8 cellular contexts compared by ENCODE assay signal in genomic region chr1:117967472-117967871, GRCh38. TPM values are rescaled to one million over a fixed set of nuclear protein-coding genes. Genes with fewer than 3 reads are reported as not detected.
DNase-seq lines count a peak whose midpoint lies in the region; ATAC-seq and TF ChIP-seq lines count a peak whose summit lies in the region.

No MANE protein-coding gene starts in this region.

- H3K4me1 ChIP-seq in ectodermal cell (ENCODE audit: control insufficient read depth, insufficient read depth, low read length) (peaks cover 9% of the 10 kb centered on the region), esophagus muscularis mucosa (no peaks in the 10 kb centered on the region)

- ATAC-seq in HG03432 (IDR thresholded peaks at IDR 0.05; ENCODE audit: unreplicated experiment) (no peak), GM18867 (IDR thresholded peaks at IDR 0.05; ENCODE audit: unreplicated experiment) (no peak)

- H3K27me3 ChIP-seq in ectodermal cell (ENCODE audit: control insufficient read depth, insufficient read depth, low read length, poor library complexity, severe bottlenecking): no peaks in the 10 kb centered on the region
- H3K27me3 ChIP-seq in esophagus muscularis mucosa: no peaks in the 10 kb centered on the region

- H3K4me3 ChIP-seq in ectodermal cell (ENCODE audit: insufficient read depth, low read depth, low read length) (no peak overlapping the region), esophagus muscularis mucosa (no peak overlapping the region)

- TF ChIP-seq POLR2A in esophagus muscularis mucosa (IDR thresholded peaks at IDR 0.05; ENCODE audit: low read depth): no peak

- H3K36me3 ChIP-seq in ectodermal cell (ENCODE audit: control insufficient read depth, insufficient read depth, low read length): no peaks in the 10 kb centered on the region
- peaks cover 0 to 10% (median 0%) of the 10 kb centered on the region in 4 donors for H3K36me3 ChIP-seq in esophagus muscularis mucosa

- no peak for TF ChIP-seq EP300 in esophagus muscularis mucosa (IDR thresholded peaks at IDR 0.05)

- peak; percentile 70 for DNase-seq in NCI-H1092 treated with DMSO at 0.1 percent for 48 hours (lab: John Stamatoyannopoulos, UW)
- no peak for DNase-seq in NCI-H1092 (lab: John Stamatoyannopoulos, UW)
- peak; percentile 72 for DNase-seq in NCI-H1694 treated with DMSO at 0.1 percent for 48 hours (lab: John Stamatoyannopoulos, UW)
- DNase-seq in renal cortical epithelial cell (ENCODE audit: low read depth): peak; percentile 25
- DNase-seq in esophagus muscularis mucosa (ENCODE audit: extremely low spot score): no peak

- no peak for TF ChIP-seq CTCF in esophagus muscularis mucosa (IDR thresholded peaks at IDR 0.05)

- H3K9me3 ChIP-seq in ectodermal cell (ENCODE audit: control insufficient read depth, low read length): no peaks in the 10 kb centered on the region
- no peaks in the 10 kb centered on the region for H3K9me3 ChIP-seq in esophagus muscularis mucosa

- intact Hi-C loops in esophagus muscularis mucosa (cut with DNase I): no loop called here

- 44 to 50% methylated on average over 4 of the region's 4 CpGs for whole genome bisulfite sequencing in ectodermal cell, 2 experiments
- 53% methylated on average over 4 of the region's 4 CpGs for WGBS in esophagus muscularis mucosa

- H3K27ac ChIP-seq in ectodermal cell (ENCODE audit: insufficient read depth, low read depth, low read length, poor library complexity, severe bottlenecking) (peak overlapping the region; percentile 37), esophagus muscularis mucosa (replicated peaks in 1 of 4) (no peak overlapping the region)

RNA-seq across cellular contexts. Expression of gene WDR3, which starts 37.9 kb away (rescaled TPM):
- polyA plus RNA-seq in ectodermal cell (2013, experiment 1 of 4): 36.0 TPM
- polyA plus RNA-seq in ectodermal cell (2013, experiment 2 of 4): 37.6 TPM
- polyA plus RNA-seq in ectodermal cell (2013, experiment 3 of 4): 18.7 TPM
- polyA plus RNA-seq in ectodermal cell (2013, experiment 4 of 4): 27.2 TPM
- total RNA-seq in renal cortical epithelial cell (20.5 and 47.1 TPM in 2 replicates), esophagus muscularis mucosa (10 to 100 TPM in 1 of 4 donors, 1 to 10 TPM in 3; 6.2 to 12.4 (median 9.1) TPM)

RNA-seq across cellular contexts. Expression of gene GDAP2, which starts 38.1 kb away (rescaled TPM):
- polyA plus RNA-seq in ectodermal cell (2013, experiment 1 of 4): 15.3 TPM
- 18.8 TPM for polyA plus RNA-seq in ectodermal cell (2013, experiment 2 of 4)
- 15.5 TPM for polyA plus RNA-seq in ectodermal cell (2013, experiment 3 of 4)
- 14.4 TPM for polyA plus RNA-seq in ectodermal cell (2013, experiment 4 of 4)
- 17.0 and 38.1 TPM in 2 replicates for total RNA-seq in renal cortical epithelial cell
- 10 to 100 TPM; 25.3 to 30.0 (median 26.8) TPM for total RNA-seq in esophagus muscularis mucosa

Comparison
In these comparisons a context has a peak if more than half of its experiments do, and no peak if none do; other contexts are left out.
1. DNase-seq: peak in NCI-H1092 treated with DMSO at 0.1 percent for 48 hours (single experiment), NCI-H1694 treated with DMSO at 0.1 percent for 48 hours (single experiment) and renal cortical epithelial cell (single experiment); none in NCI-H1092 (single experiment) and esophagus muscularis mucosa (single experiment).